ENCODE assay signal across 1 cellular context in genomic region chr10:944034-944831, GRCh38.
TF ChIP-seq lines count a peak whose summit lies in the region.

No MANE protein-coding gene starts in this region.

TF ChIP-seq in endothelial cell of umbilical vein, 7 proteins besides CTCF, POLR2A, EP300 and RAD21:
- peak; percentile 31 for TF ChIP-seq MAX (IDR thresholded peaks at IDR 0.05; ENCODE audit: insufficient read depth, insufficient read length)
- no peak for TF ChIP-seq GATA2 (IDR thresholded peaks at IDR 0.05; ENCODE audit: insufficient read depth, insufficient read length, low read depth, low read length)
- TF ChIP-seq POLR2AphosphoS5 (IDR thresholded peaks at IDR 0.05; ENCODE audit: insufficient read depth, low read depth, low read length): peak; percentile 71
- TF ChIP-seq EZH2 (IDR thresholded peaks at IDR 0.05; ENCODE audit: borderline replicate concordance, low read depth, low read length, severe bottlenecking): no peak
- peak; percentile 72 for TF ChIP-seq MYC (IDR thresholded peaks at IDR 0.05; ENCODE audit: low read depth, low read length)
- peak; percentile 38 for TF ChIP-seq JUN (IDR thresholded peaks at IDR 0.05; ENCODE audit: borderline replicate concordance, insufficient read depth, insufficient read length, low read depth)
- peak; percentile 76 for TF ChIP-seq FOS (IDR thresholded peaks at IDR 0.05; ENCODE audit: borderline replicate concordance, insufficient read depth, low read length)
